In genomic region chr1:145964328-145965118, GRCh38 we compare ENCODE assay signal across 8 cellular contexts. TPM values are rescaled to one million over a fixed set of nuclear protein-coding genes. Genes with fewer than 3 reads are reported as not detected.
DNase-seq lines count a peak whose midpoint lies in the region; ATAC-seq and TF ChIP-seq lines count a peak whose summit lies in the region.

Gene ANKRD34A (minus strand): TSS chr1:145964575. CDS start chr1:145961759, 2,816 bp downstream.
Gene POLR3GL (plus strand): TSS chr1:145964690. CDS start chr1:145974866, 10,176 bp downstream.

- no peaks in the 10 kb centered on the region for H3K9me3 Mint-ChIP-seq in CD4-positive, alpha-beta T cell
- peaks cover 9% of the 10 kb centered on the region for H3K9me3 Mint-ChIP-seq in activated CD4-positive, alpha-beta memory T cell treated with anti-CD3 and anti-CD28 coated beads for 36 hours

- ATAC-seq in CD4-positive, alpha-beta T cell (ENCODE audit: poor library complexity), result peak; percentile 90
- ATAC-seq in GM19397 (IDR thresholded peaks at IDR 0.05; ENCODE audit: unreplicated experiment) (peak; percentile 85), HG03565 (IDR thresholded peaks at IDR 0.05; ENCODE audit: unreplicated experiment) (peak; percentile 67), lower lobe of right lung (peak; percentile 95 to 96)

- 2% methylated on average over 37 of the region's 37 CpGs for WGBS in ectodermal cell, 2 experiments

- CTCF ChIA-PET in CD4-positive, alpha-beta T cell (lab: Charles Lee), result interaction anchor here (0.8 to 5.4 kb wide), 8 partner anchors 14 to 119 kb away, joined by 3 to 40 read pairs (median 8); partner anchors contain the start of genes NUDT17 and RBM8A
- CTCF ChIA-PET in activated CD4-positive, alpha-beta memory T cell treated with anti-CD3 and anti-CD28 coated beads for 36 hours (lab: Charles Lee), result interaction anchor here (0.6 to 6.1 kb wide), 16 partner anchors 14 to 120 kb away, joined by 3 to 62 read pairs (median 4); partner anchors contain the start of genes ITGA10, NUDT17, PEX11B and RBM8A

- H3K36me3 Mint-ChIP-seq in CD4-positive, alpha-beta T cell (ENCODE audit: low read depth), result peaks cover 15% of the 10 kb centered on the region
- H3K36me3 Mint-ChIP-seq in activated CD4-positive, alpha-beta memory T cell treated with anti-CD3 and anti-CD28 coated beads for 36 hours, result peaks cover 4% of the 10 kb centered on the region

- H3K4me1 ChIP-seq in ectodermal cell (ENCODE audit: control insufficient read depth, insufficient read depth, low read length), result peaks cover 25% of the 10 kb centered on the region
- peaks cover 51% of the 10 kb centered on the region for H3K4me1 ChIP-seq in lower lobe of right lung

- DNase-seq in CD4-positive, alpha-beta T cell, result peak; percentile 75 to 92 (median 86)
- DNase-seq in NCI-H82 (lab: John Stamatoyannopoulos, UW), result peak; percentile 98
- DNase-seq in activated CD4-positive, alpha-beta memory T cell treated with anti-CD3 and anti-CD28 coated beads for 36 hours, result peak; percentile 96
- DNase-seq in lower lobe of right lung, result peak; percentile 99
- peak; percentile 72 to 81 (median 77) for DNase-seq in stimulated activated CD4-positive, alpha-beta T cell treated with anti-CD3 and anti-CD28 coated beads, TNF-alpha, amount 100 ng/mL, for 1 hour (ENCODE audit: low read depth in 3 of 3, low spot score in 1 of 3)

- no peaks in the 10 kb centered on the region for H3K27me3 Mint-ChIP-seq in CD4-positive, alpha-beta T cell
- no peaks in the 10 kb centered on the region for H3K27me3 Mint-ChIP-seq in activated CD4-positive, alpha-beta memory T cell treated with anti-CD3 and anti-CD28 coated beads for 36 hours

- intact Hi-C loops in CD4-positive, alpha-beta T cell (cut with DNase I, micrococcal nuclease), result loop anchor here (2.0 to 5.0 kb wide), 3 partner anchors 33 to 137 kb away; partner anchors contain the start of genes RBM8A (in 1 of the 2) and TXNIP (in 1 of the 2)
- intact Hi-C loops in activated CD4-positive, alpha-beta memory T cell treated with anti-CD3 and anti-CD28 coated beads for 36 hours (cut with micrococcal nuclease), result loop anchor here (1.0 kb wide), 4 partner anchors 13 to 71 kb away; partner anchors contain the start of genes PEX11B and TXNIP
- intact Hi-C loops in lower lobe of right lung (cut with DNase I), result no loop called here

- H3K4me3 ChIP-seq in ectodermal cell (ENCODE audit: insufficient read depth, low read depth, low read length), result peak within 1 kb of the TSS; percentile 70
- peak within 1 kb of the TSS; percentile 66 for H3K4me3 ChIP-seq in lower lobe of right lung

- H3K4me1 Mint-ChIP-seq in CD4-positive, alpha-beta T cell (ENCODE audit: low read depth), result peaks cover 55% of the 10 kb centered on the region
- peaks cover 29% of the 10 kb centered on the region for H3K4me1 Mint-ChIP-seq in activated CD4-positive, alpha-beta memory T cell treated with anti-CD3 and anti-CD28 coated beads for 36 hours (ENCODE audit: low read depth)

- H3K36me3 ChIP-seq in ectodermal cell (ENCODE audit: control insufficient read depth, insufficient read depth, low read length) (no peaks in the 10 kb centered on the region), lower lobe of right lung (no peaks in the 10 kb centered on the region)

- H3K27ac Mint-ChIP-seq in CD4-positive, alpha-beta T cell, result peak within 1 kb of the TSS; percentile 94
- peak within 1 kb of the TSS; percentile 95 for H3K27ac Mint-ChIP-seq in activated CD4-positive, alpha-beta memory T cell treated with anti-CD3 and anti-CD28 coated beads for 36 hours

- peak within 1 kb of the TSS; percentile 58 for H3K27ac ChIP-seq in CD4-positive, alpha-beta T cell (ENCODE audit: low read depth, low read length)
- H3K27ac ChIP-seq in ectodermal cell (ENCODE audit: insufficient read depth, low read depth, low read length, poor library complexity, severe bottlenecking), result no peak within 1 kb of the TSS
- peak within 1 kb of the TSS; percentile 85 for H3K27ac ChIP-seq in lower lobe of right lung

- H3K27me3 ChIP-seq in CD4-positive, alpha-beta T cell (ENCODE audit: control insufficient read depth, insufficient read depth, low read length), result no peaks in the 10 kb centered on the region
- H3K27me3 ChIP-seq in ectodermal cell (ENCODE audit: control insufficient read depth, insufficient read depth, low read length, poor library complexity, severe bottlenecking) (peaks cover 48% of the 10 kb centered on the region), lower lobe of right lung (ENCODE audit: low read depth) (no peaks in the 10 kb centered on the region)

- POLR2A ChIA-PET in CD4-positive, alpha-beta T cell (lab: Charles Lee), result interaction anchor here (0.6 to 6.2 kb wide), 26 partner anchors 8 to 140 kb away, joined by 3 to 154 read pairs (median 6); partner anchors contain the start of genes LIX1L, NUDT17, PEX11B and PIAS3
- POLR2A ChIA-PET in activated CD4-positive, alpha-beta memory T cell treated with anti-CD3 and anti-CD28 coated beads for 36 hours (lab: Charles Lee), result interaction anchor here (0.6 to 6.2 kb wide), 20 partner anchors 8 to 499 kb away, joined by 3 to 62 read pairs (median 6); partner anchors contain the start of genes PEX11B, PIAS3, POLR3C and RBM8A

- no peak for TF ChIP-seq CTCF in CD4-positive, alpha-beta T cell (IDR thresholded peaks at IDR 0.05)
- TF ChIP-seq CTCF in lower lobe of right lung (IDR thresholded peaks at IDR 0.05), result no peak

- H3K9me3 ChIP-seq in CD4-positive, alpha-beta T cell (ENCODE audit: control insufficient read depth, low read length), result no peaks in the 10 kb centered on the region
- no peaks in the 10 kb centered on the region for H3K9me3 ChIP-seq in ectodermal cell (ENCODE audit: control insufficient read depth, low read length)
- no peaks in the 10 kb centered on the region for H3K9me3 ChIP-seq in lower lobe of right lung

- H3K4me3 Mint-ChIP-seq in CD4-positive, alpha-beta T cell, result peak within 1 kb of the TSS; percentile 94
- peak within 1 kb of the TSS; percentile 98 for H3K4me3 Mint-ChIP-seq in activated CD4-positive, alpha-beta memory T cell treated with anti-CD3 and anti-CD28 coated beads for 36 hours

RNA-seq across cellular contexts. Expression of gene ANKRD34A, which starts in this region (rescaled TPM):
- total RNA-seq in CD4-positive, alpha-beta T cell, result under 1 TPM; 0.42 to 0.47 TPM
- total RNA-seq in activated CD4-positive, alpha-beta memory T cell treated with anti-CD3 and anti-CD28 coated beads for 36 hours, result 1 to 10 TPM; 4.6 to 4.7 TPM
- polyA plus RNA-seq in ectodermal cell (2013, experiment 1 of 4), result 0.52 TPM
- polyA plus RNA-seq in ectodermal cell (2013, experiment 2 of 4), result 0.37 TPM
- 0.43 TPM for polyA plus RNA-seq in ectodermal cell (2013, experiment 3 of 4)
- polyA plus RNA-seq in ectodermal cell (2013, experiment 4 of 4), result 0.28 TPM
- 0.41 TPM for total RNA-seq in lower lobe of right lung

RNA-seq across cellular contexts. Expression of gene POLR3GL, which starts in this region (rescaled TPM):
- total RNA-seq in CD4-positive, alpha-beta T cell, result 10 to 100 TPM; 17.2 to 17.8 TPM
- total RNA-seq in activated CD4-positive, alpha-beta memory T cell treated with anti-CD3 and anti-CD28 coated beads for 36 hours, result 10 to 100 TPM; 27.3 to 30.9 TPM
- 18.3 TPM for polyA plus RNA-seq in ectodermal cell (2013, experiment 1 of 4)
- polyA plus RNA-seq in ectodermal cell (2013, experiment 2 of 4), result 16.4 TPM
- polyA plus RNA-seq in ectodermal cell (2013, experiment 3 of 4), result 22.1 TPM
- polyA plus RNA-seq in ectodermal cell (2013, experiment 4 of 4), result 22.3 TPM
- 25.4 TPM for total RNA-seq in lower lobe of right lung
